Comparison of ENCODE assay signal across 3 cellular contexts in the genomic region with DNA sequence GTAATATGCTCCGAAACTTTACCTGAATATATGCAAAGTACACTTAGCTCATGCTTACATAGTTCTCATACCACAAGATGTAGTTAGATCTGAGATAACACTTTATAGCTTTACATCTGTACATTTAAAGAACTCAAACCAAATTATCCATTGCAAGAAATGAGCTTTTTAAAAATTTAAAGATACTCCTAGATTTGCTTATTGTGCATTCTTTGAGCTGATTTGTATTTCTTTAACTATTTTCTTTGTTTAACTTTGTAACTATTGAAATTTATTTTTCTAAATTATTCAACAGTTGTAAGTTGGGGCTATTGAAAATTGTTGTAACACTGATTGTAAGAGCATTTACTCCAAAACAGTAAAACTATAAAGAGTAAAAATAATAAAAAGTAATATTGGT.
TF ChIP-seq lines count a peak whose summit lies in the region.

No MANE protein-coding gene starts in this region.

TF ChIP-seq in HepG2, 621 proteins besides CTCF, POLR2A, EP300 and RAD21:
- TF ChIP-seq MBNL3 (CRISPR knock-in tag; conservative IDR thresholded peaks at IDR 0.05) (no peak), NCOA2 (CRISPR knock-in tag; IDR thresholded peaks at IDR 0.05) (no peak), CREB1 (IDR thresholded peaks at IDR 0.05) (no peak), CREB1 (CRISPR knock-in tag; IDR thresholded peaks at IDR 0.05) (no peak), MAFK (conservative IDR thresholded peaks at IDR 0.05 in 1 of 2, IDR thresholded peaks at IDR 0.05 in 1 of 2; ENCODE audit: low read length in 2 of 2) (peak; percentile 62 to 66), TAF1 (CRISPR knock-in tag; IDR thresholded peaks at IDR 0.05) (no peak), MAFF (IDR thresholded peaks at IDR 0.05; ENCODE audit: low read depth, low read length) (0 out of 2 replicates have a peak, but pooled peaks have one; percentile 37), ETV6 (CRISPR knock-in tag; conservative IDR thresholded peaks at IDR 0.05) (no peak), REPIN1 (CRISPR knock-in tag; IDR thresholded peaks at IDR 0.05; ENCODE audit: borderline replicate concordance, low read depth) (no peak), TMF1 (CRISPR knock-in tag; IDR thresholded peaks at IDR 0.05; ENCODE audit: low read depth) (no peak)

TF ChIP-seq in GM23338, 12 proteins besides CTCF, POLR2A, EP300 and RAD21 (continues in another document):
- TF ChIP-seq ETS1 (IDR thresholded peaks at IDR 0.05) (no peak), NANOG (IDR thresholded peaks at IDR 0.05; ENCODE audit: borderline replicate concordance) (no peak), ZNF114 (CRISPR knock-in tag; IDR thresholded peaks at IDR 0.05) (no peak), EZH2 (IDR thresholded peaks at IDR 0.05; ENCODE audit: low read depth, unreplicated experiment) (no peak), POLR2AphosphoS5 (IDR thresholded peaks at IDR 0.05; ENCODE audit: low read depth) (no peak), JUNB (IDR thresholded peaks at IDR 0.05; ENCODE audit: unreplicated experiment) (no peak), STAT1 (IDR thresholded peaks at IDR 0.05; ENCODE audit: unreplicated experiment) (no peak)
- TF ChIP-seq, protein P1, sequence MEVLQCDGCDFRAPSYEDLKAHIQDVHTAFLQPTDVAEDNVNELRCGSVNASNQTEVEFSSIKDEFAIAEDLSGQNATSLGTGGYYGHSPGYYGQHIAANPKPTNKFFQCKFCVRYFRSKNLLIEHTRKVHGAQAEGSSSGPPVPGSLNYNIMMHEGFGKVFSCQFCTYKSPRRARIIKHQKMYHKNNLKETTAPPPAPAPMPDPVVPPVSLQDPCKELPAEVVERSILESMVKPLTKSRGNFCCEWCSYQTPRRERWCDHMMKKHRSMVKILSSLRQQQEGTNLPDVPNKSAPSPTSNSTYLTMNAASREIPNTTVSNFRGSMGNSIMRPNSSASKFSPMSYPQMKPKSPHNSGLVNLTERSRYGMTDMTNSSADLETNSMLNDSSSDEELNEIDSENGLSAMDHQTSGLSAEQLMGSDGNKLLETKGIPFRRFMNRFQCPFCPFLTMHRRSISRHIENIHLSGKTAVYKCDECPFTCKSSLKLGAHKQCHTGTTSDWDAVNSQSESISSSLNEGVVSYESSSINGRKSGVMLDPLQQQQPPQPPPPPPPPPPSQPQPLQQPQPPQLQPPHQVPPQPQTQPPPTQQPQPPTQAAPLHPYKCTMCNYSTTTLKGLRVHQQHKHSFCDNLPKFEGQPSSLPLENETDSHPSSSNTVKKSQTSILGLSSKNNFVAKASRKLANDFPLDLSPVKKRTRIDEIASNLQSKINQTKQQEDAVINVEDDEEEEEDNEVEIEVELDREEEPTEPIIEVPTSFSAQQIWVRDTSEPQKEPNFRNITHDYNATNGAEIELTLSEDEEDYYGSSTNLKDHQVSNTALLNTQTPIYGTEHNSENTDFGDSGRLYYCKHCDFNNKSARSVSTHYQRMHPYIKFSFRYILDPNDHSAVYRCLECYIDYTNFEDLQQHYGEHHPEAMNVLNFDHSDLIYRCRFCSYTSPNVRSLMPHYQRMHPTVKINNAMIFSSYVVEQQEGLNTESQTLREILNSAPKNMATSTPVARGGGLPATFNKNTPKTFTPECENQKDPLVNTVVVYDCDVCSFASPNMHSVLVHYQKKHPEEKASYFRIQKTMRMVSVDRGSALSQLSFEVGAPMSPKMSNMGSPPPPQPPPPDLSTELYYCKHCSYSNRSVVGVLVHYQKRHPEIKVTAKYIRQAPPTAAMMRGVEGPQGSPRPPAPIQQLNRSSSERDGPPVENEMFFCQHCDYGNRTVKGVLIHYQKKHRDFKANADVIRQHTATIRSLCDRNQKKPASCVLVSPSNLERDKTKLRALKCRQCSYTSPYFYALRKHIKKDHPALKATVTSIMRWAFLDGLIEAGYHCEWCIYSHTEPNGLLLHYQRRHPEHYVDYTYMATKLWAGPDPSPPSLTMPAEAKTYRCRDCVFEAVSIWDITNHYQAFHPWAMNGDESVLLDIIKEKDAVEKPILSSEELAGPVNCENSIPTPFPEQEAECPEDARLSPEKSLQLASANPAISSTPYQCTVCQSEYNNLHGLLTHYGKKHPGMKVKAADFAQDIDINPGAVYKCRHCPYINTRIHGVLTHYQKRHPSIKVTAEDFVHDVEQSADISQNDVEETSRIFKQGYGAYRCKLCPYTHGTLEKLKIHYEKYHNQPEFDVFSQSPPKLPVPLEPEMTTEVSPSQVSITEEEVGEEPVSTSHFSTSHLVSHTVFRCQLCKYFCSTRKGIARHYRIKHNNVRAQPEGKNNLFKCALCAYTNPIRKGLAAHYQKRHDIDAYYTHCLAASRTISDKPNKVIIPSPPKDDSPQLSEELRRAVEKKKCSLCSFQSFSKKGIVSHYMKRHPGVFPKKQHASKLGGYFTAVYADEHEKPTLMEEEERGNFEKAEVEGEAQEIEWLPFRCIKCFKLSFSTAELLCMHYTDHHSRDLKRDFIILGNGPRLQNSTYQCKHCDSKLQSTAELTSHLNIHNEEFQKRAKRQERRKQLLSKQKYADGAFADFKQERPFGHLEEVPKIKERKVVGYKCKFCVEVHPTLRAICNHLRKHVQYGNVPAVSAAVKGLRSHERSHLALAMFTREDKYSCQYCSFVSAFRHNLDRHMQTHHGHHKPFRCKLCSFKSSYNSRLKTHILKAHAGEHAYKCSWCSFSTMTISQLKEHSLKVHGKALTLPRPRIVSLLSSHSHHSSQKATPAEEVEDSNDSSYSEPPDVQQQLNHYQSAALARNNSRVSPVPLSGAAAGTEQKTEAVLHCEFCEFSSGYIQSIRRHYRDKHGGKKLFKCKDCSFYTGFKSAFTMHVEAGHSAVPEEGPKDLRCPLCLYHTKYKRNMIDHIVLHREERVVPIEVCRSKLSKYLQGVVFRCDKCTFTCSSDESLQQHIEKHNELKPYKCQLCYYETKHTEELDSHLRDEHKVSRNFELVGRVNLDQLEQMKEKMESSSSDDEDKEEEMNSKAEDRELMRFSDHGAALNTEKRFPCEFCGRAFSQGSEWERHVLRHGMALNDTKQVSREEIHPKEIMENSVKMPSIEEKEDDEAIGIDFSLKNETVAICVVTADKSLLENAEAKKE (CRISPR knock-in tag; IDR thresholded peaks at IDR 0.05): no peak

TF ChIP-seq in K562, 482 proteins besides CTCF, POLR2A, EP300 and RAD21:
- TF ChIP-seq ZNF316 (IDR thresholded peaks at IDR 0.05) (peak; percentile 4; the same call in 1 of the 2 replicates), KDM5B (IDR thresholded peaks at IDR 0.05; ENCODE audit: insufficient replicate concordance, low read depth, low read length) (no peak)
